In the genomic region with DNA sequence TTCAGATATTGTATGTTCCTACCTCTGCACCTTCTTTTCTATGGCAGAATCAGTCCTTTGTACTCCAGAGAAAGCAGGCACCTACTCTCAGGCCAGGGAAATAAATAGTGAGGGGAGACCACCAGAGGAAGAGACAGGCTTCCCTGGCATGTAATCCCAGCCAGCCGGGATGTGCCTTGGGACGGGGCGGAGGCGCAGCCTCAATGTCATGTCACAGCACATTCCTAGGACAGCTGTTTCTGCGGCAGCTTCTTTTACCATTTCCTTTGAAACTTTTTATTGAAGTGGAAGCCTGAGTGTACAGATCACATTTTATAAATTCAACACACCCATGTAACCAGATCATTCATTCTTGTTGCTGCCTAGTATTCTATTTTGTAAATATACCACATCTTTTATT, we compare ENCODE assay signal across 28 cellular contexts.
"Had no signal": no experiment of that assay in that cellular context is flagged by ENCODE, and none has a peak within 500 bp of the region (broad histone marks: within the 10 kb centered on the region; RNA-seq: fewer than 3 reads in every experiment).

No MANE protein-coding gene starts in this region.

- H3K9me2 ChIP-seq: SK-N-SH had no signal

- ATAC-seq: activated CD8-positive, alpha-beta memory T cell treated with anti-CD3 and anti-CD28 coated beads, Interleukin-2, amount 10 ng/mL, durations not matched to agents 7 days and 5 days; Panc1; Right ventricle myocardium inferior had no signal

- H3K27ac Mint-ChIP-seq: activated B cell treated with CpG ODN at 0.5 μM for 24 hours; activated CD4-positive, alpha-beta T cell treated with anti-CD3 and anti-CD28 coated beads, Interleukin-2, amount 10 ng/mL, durations not matched to agents 24 days and 14 days; activated CD8-positive, alpha-beta memory T cell treated with anti-CD3 and anti-CD28 coated beads, Interleukin-2, amount 10 ng/mL, durations not matched to agents 7 days and 5 days; activated naive CD8-positive, alpha-beta T cell; activated T-cell treated with anti-CD3 and anti-CD28 coated beads, Interleukin-2, amount 50 U/mL, for 24 hours; activated T-helper 1 cell treated with anti-CD3 and anti-CD28 coated beads, Interleukin-12 subunit alpha, Interleukin-12 subunit beta, Interleukin-2, Interleukin-4 antibody, amounts not matched to agents 30 ng/mL and 10 ng/mL and 1 ng/mL, durations not matched to agents 14 hours and 24 hours and 36 hours; T-helper 1 cell treated with Interleukin-12 subunit alpha and Interleukin-12 subunit beta and Interleukin-4 antibody, amounts not matched to agents 30 μg/mL and 1 μg/mL, for 36 hours had no signal

- H3K4me1 Mint-ChIP-seq: activated CD8-positive, alpha-beta memory T cell treated with anti-CD3 and anti-CD28 coated beads, Interleukin-2, amount 10 ng/mL, durations not matched to agents 7 days and 5 days; brain had no signal

- H3K27me3 Mint-ChIP-seq: activated B cell treated with CpG ODN at 0.5 μM for 24 hours; activated CD4-positive, alpha-beta T cell treated with anti-CD3 and anti-CD28 coated beads, Interleukin-2, amount 10 ng/mL, durations not matched to agents 24 days and 14 days; activated CD8-positive, alpha-beta memory T cell treated with anti-CD3 and anti-CD28 coated beads, Interleukin-2, amount 10 ng/mL, durations not matched to agents 7 days and 5 days; activated naive CD8-positive, alpha-beta T cell; activated T-cell treated with anti-CD3 and anti-CD28 coated beads, Interleukin-2, amount 50 U/mL, for 24 hours; brain had no signal

- H3K4me2 ChIP-seq: SK-N-SH had no signal

- DNase-seq: activated B cell treated with CpG ODN at 0.5 μM for 24 hours; activated CD4-positive, alpha-beta T cell treated with anti-CD3 and anti-CD28 coated beads for 1 hour; activated CD4-positive, alpha-beta T cell treated with anti-CD3 and anti-CD28 coated beads, Interleukin-2, amount 10 ng/mL, durations not matched to agents 24 days and 14 days; activated CD4-positive, alpha-beta T cell treated with anti-CD3 and anti-CD28 coated beads, Interleukin-2, amount 50 U/mL, for 48 hours; activated CD8-positive, alpha-beta memory T cell treated with anti-CD3 and anti-CD28 coated beads, Interleukin-2, amount 10 ng/mL, durations not matched to agents 7 days and 5 days; activated effector memory CD4-positive, alpha-beta T cell treated with Interleukin-2 at 50 U/mL for 16 hours; activated naive CD4-positive, alpha-beta T cell treated with Interleukin-2 at 50 U/mL for 16 hours; activated T-cell treated with anti-CD3 and anti-CD28 coated beads, Interleukin-2, amount 50 U/mL, for 24 hours; amygdala; KG1; MV-4-11; NCI-H1092 treated with DMSO at 0.1 percent for 48 hours; NCI-H1436; NCI-H1694 treated with DMSO at 0.1 percent for 48 hours; NCI-H2029 treated with DMSO at 0.1 percent for 48 hours; NCI-H510A treated with DMSO at 0.1 percent for 48 hours; NCI-H69; NK-92 treated with Interleukin-12 subunit alpha and Interleukin-12 subunit beta, amount 100 ng/mL, for 24 hours; OCI-M1; RPMI8226; SK-N-SH; SW 1271 had no signal

- H3K4me3 Mint-ChIP-seq: activated B cell treated with CpG ODN at 0.5 μM for 24 hours; activated CD4-positive, alpha-beta T cell treated with anti-CD3 and anti-CD28 coated beads, Interleukin-2, amount 10 ng/mL, durations not matched to agents 24 days and 14 days; activated CD8-positive, alpha-beta memory T cell treated with anti-CD3 and anti-CD28 coated beads, Interleukin-2, amount 10 ng/mL, durations not matched to agents 7 days and 5 days; activated naive CD8-positive, alpha-beta T cell; activated T-cell treated with anti-CD3 and anti-CD28 coated beads, Interleukin-2, amount 50 U/mL, for 24 hours; activated T-helper 1 cell treated with anti-CD3 and anti-CD28 coated beads, Interleukin-12 subunit alpha, Interleukin-12 subunit beta, Interleukin-2, Interleukin-4 antibody, amounts not matched to agents 30 ng/mL and 10 ng/mL and 1 ng/mL, durations not matched to agents 14 hours and 24 hours and 36 hours; brain; T-helper 1 cell treated with Interleukin-12 subunit alpha and Interleukin-12 subunit beta and Interleukin-4 antibody, amounts not matched to agents 30 μg/mL and 1 μg/mL, for 36 hours had no signal
